11 cellular contexts compared by ENCODE assay signal in genomic region chr18:9950289-9951016, GRCh38. TPM values are rescaled to one million over a fixed set of nuclear protein-coding genes. Genes with fewer than 3 reads are reported as not detected.
A peak's percentile ranks its signal among the peaks of the same experiment; 100 is the strongest.
DNase-seq lines count a peak whose midpoint lies in the region; ATAC-seq and TF ChIP-seq lines count a peak whose summit lies in the region.
"Had no signal": no experiment of that assay in that cellular context is flagged by ENCODE, and none has a peak within 500 bp of the region (broad histone marks: within the 10 kb centered on the region; RNA-seq: fewer than 3 reads in every experiment).

No MANE protein-coding gene starts in this region.

- H3K27me3 Mint-ChIP-seq in stimulated activated naive CD8-positive, alpha-beta T cell treated with anti-CD3 and anti-CD28 coated beads, Interleukin-15, Interleukin-2, amounts not matched to agents 100 ng/mL and 50 ng/mL, for 24 hours: no peaks in the 10 kb centered on the region
- no peaks in the 10 kb centered on the region for H3K27me3 Mint-ChIP-seq in WTC11 (ENCODE audit: low read depth)
- H3K27me3 Mint-ChIP-seq: activated T-helper 17 cell treated with anti-CD3 and anti-CD28 coated beads, Interleukin-2, amount 50 U/mL, for 72 hours had no signal

- intact Hi-C loops in left colon (cut with DNase I, micrococcal nuclease): loop anchor here in 1 of 2 donors (10.0 kb wide), 1 partner anchor 266 kb away; no protein-coding TSS in a partner anchor

- CTCF ChIA-PET in WTC11 (lab: Charles Lee): interaction anchor here (0.8 to 2.2 kb wide), 12 partner anchors 8 to 375 kb away, joined by 3 to 8 read pairs (median 4); partner anchors contain the start of gene VAPA

- no peak overlapping the region for H3K4me3 Mint-ChIP-seq in stimulated activated naive CD8-positive, alpha-beta T cell treated with anti-CD3 and anti-CD28 coated beads, Interleukin-15, Interleukin-2, amounts not matched to agents 100 ng/mL and 50 ng/mL, for 24 hours
- H3K4me3 Mint-ChIP-seq in WTC11: no peak overlapping the region
- H3K4me3 Mint-ChIP-seq: activated T-helper 17 cell treated with anti-CD3 and anti-CD28 coated beads, Interleukin-2, amount 50 U/mL, for 72 hours had no signal

- ATAC-seq in stimulated activated naive CD8-positive, alpha-beta T cell treated with anti-CD3 and anti-CD28 coated beads, Interleukin-15, Interleukin-2, amounts not matched to agents 100 U/mL and 50 U/mL, for 24 hours: no peak
- no peak for ATAC-seq in WTC11
- ATAC-seq in GM21786 (IDR thresholded peaks at IDR 0.05; ENCODE audit: unreplicated experiment): no peak
- ATAC-seq in left colon: no peak

- H3K9me3 Mint-ChIP-seq in stimulated activated naive CD8-positive, alpha-beta T cell treated with anti-CD3 and anti-CD28 coated beads, Interleukin-15, Interleukin-2, amounts not matched to agents 100 ng/mL and 50 ng/mL, for 24 hours: no peaks in the 10 kb centered on the region
- no peaks in the 10 kb centered on the region for H3K9me3 Mint-ChIP-seq in WTC11
- H3K9me3 Mint-ChIP-seq: activated T-helper 17 cell treated with anti-CD3 and anti-CD28 coated beads, Interleukin-2, amount 50 U/mL, for 72 hours had no signal

- peaks cover 6% of the 10 kb centered on the region for H3K4me1 Mint-ChIP-seq in stimulated activated naive CD8-positive, alpha-beta T cell treated with anti-CD3 and anti-CD28 coated beads, Interleukin-15, Interleukin-2, amounts not matched to agents 100 ng/mL and 50 ng/mL, for 24 hours (ENCODE audit: low read depth)
- no peaks in the 10 kb centered on the region for H3K4me1 Mint-ChIP-seq in WTC11
- H3K4me1 Mint-ChIP-seq: activated T-helper 17 cell treated with anti-CD3 and anti-CD28 coated beads, Interleukin-2, amount 50 U/mL, for 72 hours had no signal

- peak overlapping the region; percentile 21 for H3K27ac Mint-ChIP-seq in stimulated activated naive CD8-positive, alpha-beta T cell treated with anti-CD3 and anti-CD28 coated beads, Interleukin-15, Interleukin-2, amounts not matched to agents 100 ng/mL and 50 ng/mL, for 24 hours
- H3K27ac Mint-ChIP-seq in WTC11: peak overlapping the region; percentile 68

- no peak for TF ChIP-seq CTCF in WTC11 (IDR thresholded peaks at IDR 0.05)

- H3K36me3 Mint-ChIP-seq in stimulated activated naive CD8-positive, alpha-beta T cell treated with anti-CD3 and anti-CD28 coated beads, Interleukin-15, Interleukin-2, amounts not matched to agents 100 ng/mL and 50 ng/mL, for 24 hours (ENCODE audit: low read depth): peaks cover 79% of the 10 kb centered on the region
- peaks cover 43% of the 10 kb centered on the region for H3K36me3 Mint-ChIP-seq in WTC11

- POLR2A ChIA-PET in WTC11 (lab: Charles Lee): no interaction called here

- DNase-seq in stimulated activated naive CD8-positive, alpha-beta T cell treated with anti-CD3 and anti-CD28 coated beads, Interleukin-15, Interleukin-2, amounts not matched to agents 100 U/mL and 50 U/mL, for 24 hours: no peak
- DNase-seq in WTC11 (ENCODE audit: low spot score) (no peak), foreskin melanocyte (peak; percentile 29), NCI-H146 treated with DMSO at 0.1 percent for 48 hours (lab: John Stamatoyannopoulos, UW; ENCODE audit: unreplicated experiment) (no peak), left colon (no peak), HuH-7.5 (ENCODE audit: low spot score) (no peak)
- DNase-seq: activated CD4-positive, CD25-positive, alpha-beta regulatory T cell treated with anti-CD3 and anti-CD28 coated beads, Interleukin-2, amount 50 U/mL, for 72 hours; stimulated activated CD4-positive, alpha-beta T cell treated with anti-CD3 and anti-CD28 coated beads, Interleukin-4, amount 100 ng/mL, for 1 hour had no signal

TF ChIP-seq in WTC11, 78 proteins besides CTCF, POLR2A, EP300 and RAD21:
- TF ChIP-seq AFF4 (CRISPR knock-in tag; IDR thresholded peaks at IDR 0.05; ENCODE audit: borderline replicate concordance) (no peak), ZSCAN18 (CRISPR knock-in tag; IDR thresholded peaks at IDR 0.05) (no peak)

RNA-seq across cellular contexts. Expression of gene VAPA, which starts 36.6 kb away (rescaled TPM):
- total RNA-seq in WTC11 (2021): 137 to 142 TPM (median 137 TPM) in 3 replicates
- 100 to 1,000 TPM; 242 to 274 TPM for total RNA-seq in left colon
